ENCODE assay signal across 17 cellular contexts in genomic region chr11:75527130-75527529, GRCh38. TPM values are rescaled to one million over a fixed set of nuclear protein-coding genes. Genes with fewer than 3 reads are reported as not detected.
DNase-seq lines count a peak whose midpoint lies in the region; ATAC-seq and TF ChIP-seq lines count a peak whose summit lies in the region.
"Had no signal": no experiment of that assay in that cellular context is flagged by ENCODE, and none has a peak within 500 bp of the region (broad histone marks: within the 10 kb centered on the region; RNA-seq: fewer than 3 reads in every experiment).

No MANE protein-coding gene starts in this region.

- no peaks in the 10 kb centered on the region for H3K36me3 Mint-ChIP-seq in activated CD4-positive, alpha-beta T cell treated with anti-CD3 and anti-CD28 coated beads, Interleukin-2, amount 10 ng/mL, durations not matched to agents 24 days and 14 days (ENCODE audit: low read depth)
- no peaks in the 10 kb centered on the region for H3K36me3 Mint-ChIP-seq in brain
- H3K36me3 Mint-ChIP-seq in neural crest cell (ENCODE audit: low read depth), result no peaks in the 10 kb centered on the region

- no peak for DNase-seq in activated CD4-positive, alpha-beta T cell treated with anti-CD3 and anti-CD28 coated beads, Interleukin-2, amount 10 ng/mL, durations not matched to agents 24 days and 14 days
- no peak for DNase-seq in activated CD4-positive, alpha-beta T cell treated with anti-CD3 and anti-CD28 coated beads for 48 hours
- DNase-seq in neural crest cell (ENCODE audit: low read depth, low spot score), result no peak
- DNase-seq in GM13977 (ENCODE audit: low spot score), result no peak
- DNase-seq in amygdala (lab: John Stamatoyannopoulos, UW), result no peak
- DNase-seq: activated CD8-positive, alpha-beta memory T cell treated with anti-CD3 and anti-CD28 coated beads for 24 hours; COR-L47; heart right ventricle; kidney; midbrain; NCI-H1105 treated with DMSO at 0.1 percent for 48 hours; NCI-H2171; NK-92 treated with Interleukin-12 subunit alpha and Interleukin-12 subunit beta, amount 100 ng/mL, for 24 hours had no signal

- TF ChIP-seq CTCF in HEK293 (tag by site-specific recombination; IDR thresholded peaks at IDR 0.05), result no peak
- no peak for TF ChIP-seq CTCF in brain (conservative IDR thresholded peaks at IDR 0.05)
- no peak for TF ChIP-seq CTCF in neural crest cell (conservative IDR thresholded peaks at IDR 0.05)
- TF ChIP-seq CTCF in GM13977 (IDR thresholded peaks at IDR 0.05; ENCODE audit: extremely low read depth, insufficient read depth, missing control alignments), result no peak

- intact Hi-C loops in activated CD4-positive, alpha-beta T cell treated with anti-CD3 and anti-CD28 coated beads, Interleukin-2, amount 10 ng/mL, durations not matched to agents 24 days and 14 days (cut with micrococcal nuclease), result loop anchor here (2.0 kb wide), 2 partner anchors 36 to 52 kb away; partner anchors contain the start of gene SERPINH1

- peak overlapping the region; percentile 85 for H3K4me3 Mint-ChIP-seq in activated CD4-positive, alpha-beta T cell treated with anti-CD3 and anti-CD28 coated beads, Interleukin-2, amount 10 ng/mL, durations not matched to agents 24 days and 14 days
- H3K4me3 Mint-ChIP-seq in brain (peak overlapping the region; percentile 83 to 89 (median 85)), neural crest cell (peak overlapping the region; percentile 90)

- peak overlapping the region; percentile 52 for H3K27ac Mint-ChIP-seq in activated CD4-positive, alpha-beta T cell treated with anti-CD3 and anti-CD28 coated beads, Interleukin-2, amount 10 ng/mL, durations not matched to agents 24 days and 14 days
- peak overlapping the region in 1 of 5 experiments; percentile 58 for H3K27ac Mint-ChIP-seq in brain
- H3K27ac Mint-ChIP-seq in neural crest cell (ENCODE audit: unreplicated experiment), result no peak overlapping the region

- H3K27ac ChIP-seq in HEK293 (ENCODE audit: extremely low read depth, low read depth, low read length), result no peak overlapping the region
- H3K27ac ChIP-seq: esophagus muscularis mucosa had no signal

- no peaks in the 10 kb centered on the region for H3K9me3 Mint-ChIP-seq in activated CD4-positive, alpha-beta T cell treated with anti-CD3 and anti-CD28 coated beads, Interleukin-2, amount 10 ng/mL, durations not matched to agents 24 days and 14 days
- no peaks in the 10 kb centered on the region for H3K9me3 Mint-ChIP-seq in brain
- H3K9me3 Mint-ChIP-seq in neural crest cell, result no peaks in the 10 kb centered on the region

- in situ Hi-C loops in GM13977 (cut with MboI; ENCODE audit: low pct_unique_long_range_greater_than_20kb, low sequenced_read_pairs, unreplicated experiment), result no loop called here

- no peaks in the 10 kb centered on the region for H3K9me3 ChIP-seq in HEK293 (ENCODE audit: control insufficient read depth, insufficient read depth, low read depth, low read length)
- H3K9me3 ChIP-seq: esophagus muscularis mucosa, heart right ventricle had no signal

- no peaks in the 10 kb centered on the region for H3K36me3 ChIP-seq in HEK293 (ENCODE audit: control insufficient read depth in 2 of 2, insufficient read depth in 1 of 2, low read length in 2 of 2)
- H3K36me3 ChIP-seq: esophagus muscularis mucosa, heart right ventricle had no signal

- CTCF ChIA-PET in HEK293 (lab: Yijun Ruan, JAX), result interaction anchor here (0.7 to 10.3 kb wide), 6 partner anchors 19 to 138 kb away, joined by 3 to 264 read pairs (median 4); no protein-coding TSS in a partner anchor

- POLR2A ChIA-PET in HEK293 (lab: Yijun Ruan, JAX), result interaction anchor here (0.8 kb wide), 1 partner anchor 59 kb away, joined by 5 read pairs; no protein-coding TSS in a partner anchor

- ATAC-seq in HG03571 (IDR thresholded peaks at IDR 0.05; ENCODE audit: unreplicated experiment), result no peak

- H3K4me1 ChIP-seq in HEK293 (ENCODE audit: control insufficient read depth, insufficient read depth, low read length), result no peaks in the 10 kb centered on the region

- H3K4me3 ChIP-seq in HEK293 (ENCODE audit: low read depth, low read length), result no peak overlapping the region

- H3K4me1 Mint-ChIP-seq in activated CD4-positive, alpha-beta T cell treated with anti-CD3 and anti-CD28 coated beads, Interleukin-2, amount 10 ng/mL, durations not matched to agents 24 days and 14 days, result peaks cover 27% of the 10 kb centered on the region
- H3K4me1 Mint-ChIP-seq in brain (peaks cover 44% of the 10 kb centered on the region), neural crest cell (peaks cover 54% of the 10 kb centered on the region)

- H3K27me3 Mint-ChIP-seq in activated CD4-positive, alpha-beta T cell treated with anti-CD3 and anti-CD28 coated beads, Interleukin-2, amount 10 ng/mL, durations not matched to agents 24 days and 14 days, result peaks cover 27% of the 10 kb centered on the region
- H3K27me3 Mint-ChIP-seq in brain (peaks cover 32% of the 10 kb centered on the region), neural crest cell (ENCODE audit: low read depth) (peaks cover 27% of the 10 kb centered on the region)

TF ChIP-seq in HEK293, 187 proteins besides CTCF, POLR2A, EP300 and RAD21:
- TF ChIP-seq ZNF768 (tag by site-specific recombination; IDR thresholded peaks at IDR 0.05) (peak; percentile 43; the same call in 1 of the 2 replicates), ZNF830 (tag by site-specific recombination; IDR thresholded peaks at IDR 0.05; ENCODE audit: low read depth) (no peak), REPIN1 (tag by site-specific recombination; IDR thresholded peaks at IDR 0.05; ENCODE audit: low read depth) (no peak)

RNA-seq across cellular contexts. Expression of gene GDPD5, which starts 1.4 kb away (rescaled TPM):
- total RNA-seq in activated CD4-positive, alpha-beta T cell treated with anti-CD3 and anti-CD28 coated beads, Interleukin-2, amount 10 ng/mL, durations not matched to agents 24 days and 14 days, result 13.4 and 14.5 TPM in 2 replicates
- 18.9 TPM for polyA plus RNA-seq in brain (ENCODE audit: insufficient read depth, low read depth, low replicate concordance)
- 13.3 and 15.4 TPM in 2 replicates for total RNA-seq in neural crest cell

RNA-seq across cellular contexts. Expression of gene SERPINH1, which starts 34.9 kb away (rescaled TPM):
- total RNA-seq in activated CD4-positive, alpha-beta T cell treated with anti-CD3 and anti-CD28 coated beads, Interleukin-2, amount 10 ng/mL, durations not matched to agents 24 days and 14 days, result 29.6 and 30.3 TPM in 2 replicates
- polyA plus RNA-seq in brain (ENCODE audit: insufficient read depth, low read depth, low replicate concordance), result 53.2 TPM
- total RNA-seq in neural crest cell, result 179 and 191 TPM in 2 replicates
